Comparison of ENCODE assay signal across 13 cellular contexts in the genomic region with DNA sequence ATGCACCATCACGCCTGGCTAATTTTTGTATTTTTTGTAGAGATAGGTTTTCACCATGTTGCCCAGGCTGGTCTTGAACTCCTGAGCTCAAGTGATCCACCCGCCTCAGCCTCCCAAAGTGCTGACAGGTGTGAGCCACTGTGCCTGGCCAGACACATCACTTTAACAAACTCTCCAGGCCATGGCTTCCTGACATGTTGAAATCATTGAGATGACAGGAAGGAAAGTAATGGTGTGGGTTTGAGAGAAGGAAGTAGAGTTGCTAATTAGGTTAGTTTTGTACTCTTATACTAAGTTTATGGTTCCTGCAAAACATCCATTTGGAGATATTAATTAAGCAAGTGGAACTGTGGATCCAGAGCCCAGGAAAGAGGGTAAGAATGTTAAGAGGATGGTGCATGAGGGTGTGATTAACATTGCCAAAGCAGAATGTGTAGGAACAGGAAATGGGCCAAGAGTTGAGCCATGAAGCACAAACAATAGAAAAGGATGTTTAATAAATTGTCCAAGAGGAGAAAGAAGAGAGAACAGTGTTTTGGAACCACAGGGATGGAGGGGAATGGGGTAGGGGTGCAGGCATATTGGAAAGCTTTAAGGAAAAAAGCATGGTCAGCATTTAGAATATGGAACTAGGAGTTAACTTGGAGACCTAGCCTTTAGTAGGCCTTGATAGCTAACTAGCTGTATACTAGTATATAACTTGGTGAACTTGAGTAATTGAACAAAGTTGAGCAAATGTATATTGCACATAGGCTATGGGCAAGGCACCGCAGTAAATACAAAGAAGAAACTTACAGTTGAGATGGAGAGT.
DNase-seq lines count a peak whose midpoint lies in the region; ATAC-seq, FAIRE-seq and TF ChIP-seq lines count a peak whose summit lies in the region.
"Had no signal": no experiment of that assay in that cellular context is flagged by ENCODE, and none has a peak within 500 bp of the region (broad histone marks: within the 10 kb centered on the region; RNA-seq: fewer than 3 reads in every experiment).

No MANE protein-coding gene starts in this region.

- no CpG with 5 or more reads among the region's 3 CpGs for WGBS in IMR-90 (ENCODE audit: extremely low coverage in 2 of 2, insufficient read length in 1 of 2), 2 experiments
- WGBS in prostate gland: 86% methylated on average over 3 of the region's 3 CpGs

- BruUV-seq in IMR-90 (replicated peaks; lab: Mats Ljungman, UMichigan): no TSS peak

- no peak overlapping the region for H2AFZ ChIP-seq in IMR-90 (replicated peaks; ENCODE audit: low read length, poor library complexity)

- H3K27ac ChIP-seq in CD4-positive, CD25-positive, alpha-beta regulatory T cell (ENCODE audit: insufficient read depth, low read length, poor library complexity, severe bottlenecking): no peak overlapping the region
- H3K27ac ChIP-seq in IMR-90 (ENCODE audit: insufficient read depth, low read length) (no peak overlapping the region), prostate gland (no peak overlapping the region)
- H3K27ac ChIP-seq: colonic mucosa had no signal

- no peaks in the 10 kb centered on the region for H3K9me3 ChIP-seq in CD4-positive, CD25-positive, alpha-beta regulatory T cell (ENCODE audit: control insufficient read depth in 2 of 2, low read length in 2 of 2)
- H3K9me3 ChIP-seq in IMR-90 (ENCODE audit: control insufficient read depth, insufficient read depth, low read length): no peaks in the 10 kb centered on the region
- H3K9me3 ChIP-seq in mucosa of descending colon: no peaks in the 10 kb centered on the region
- H3K9me3 ChIP-seq in prostate gland: no peaks in the 10 kb centered on the region
- H3K9me3 ChIP-seq: colonic mucosa had no signal

- no peak overlapping the region for H3K23ac ChIP-seq in IMR-90 (ENCODE audit: low read depth, low read length)

- no peak overlapping the region for H3K18ac ChIP-seq in IMR-90 (ENCODE audit: low read depth, low read length)

- H3K27ac Mint-ChIP-seq in CD4-positive, CD25-positive, alpha-beta regulatory T cell: peak overlapping the region in 2 of 3 donors; percentile 64 to 72
- peak overlapping the region; percentile 61 for H3K27ac Mint-ChIP-seq in T-helper 1 cell treated with Interleukin-12 subunit alpha and Interleukin-12 subunit beta and Interleukin-4 antibody, amounts not matched to agents 30 μg/mL and 1 μg/mL, for 36 hours
- H3K27ac Mint-ChIP-seq: T-helper 17 cell had no signal

- H4K8ac ChIP-seq in IMR-90 (ENCODE audit: low read depth in 2 of 2, low read length in 2 of 2): no peak overlapping the region

- H3K4me3 ChIP-seq in CD4-positive, CD25-positive, alpha-beta regulatory T cell (ENCODE audit: low read depth, low read length): no peak overlapping the region
- H3K4me3 ChIP-seq in IMR-90 (ENCODE audit: insufficient read depth, low read depth, low read length) (no peak overlapping the region), mucosa of descending colon (no peak overlapping the region), prostate gland (no peak overlapping the region)
- H3K4me3 ChIP-seq: colonic mucosa, GM12878 had no signal

- H3K27me3 Mint-ChIP-seq in CD4-positive, CD25-positive, alpha-beta regulatory T cell: no peaks in the 10 kb centered on the region
- no peaks in the 10 kb centered on the region for H3K27me3 Mint-ChIP-seq in T-helper 1 cell treated with Interleukin-12 subunit alpha and Interleukin-12 subunit beta and Interleukin-4 antibody, amounts not matched to agents 30 μg/mL and 1 μg/mL, for 36 hours (ENCODE audit: low read depth)
- H3K27me3 Mint-ChIP-seq: T-helper 17 cell had no signal

- H3K9ac ChIP-seq in IMR-90 (ENCODE audit: low read depth, low read length): no peak overlapping the region

- TF ChIP-seq CTCF in IMR-90 (conservative IDR thresholded peaks at IDR 0.05; ENCODE audit: low read depth, low read length) (no peak), mucosa of descending colon (IDR thresholded peaks at IDR 0.05) (no peak), prostate gland (IDR thresholded peaks at IDR 0.05) (no peak)

- in situ Hi-C loops in IMR-90 (cut with MboI; ENCODE audit: low sequenced_read_pairs): no loop called here

- H3K4me3 Mint-ChIP-seq in CD4-positive, CD25-positive, alpha-beta regulatory T cell: no peak overlapping the region
- H3K4me3 Mint-ChIP-seq in T-helper 1 cell treated with Interleukin-12 subunit alpha and Interleukin-12 subunit beta and Interleukin-4 antibody, amounts not matched to agents 30 μg/mL and 1 μg/mL, for 36 hours: peak overlapping the region; percentile 11
- H3K4me3 Mint-ChIP-seq: T-helper 17 cell had no signal

- H2BK120ac ChIP-seq in IMR-90 (ENCODE audit: low read depth, low read length): no peak overlapping the region

- H3K14ac ChIP-seq in IMR-90 (replicated peaks; ENCODE audit: low read depth, low read length): no peak overlapping the region

- H2BK15ac ChIP-seq in IMR-90 (ENCODE audit: low read depth, low read length): no peak overlapping the region

- CTCF ChIA-PET in IMR-90 (lab: Yijun Ruan, JAX): no interaction called here

- H2BK20ac ChIP-seq in IMR-90 (ENCODE audit: low read depth, low read length): no peak overlapping the region

- peaks cover 15% of the 10 kb centered on the region; the same call in 1 of the 2 replicates for H4K20me1 ChIP-seq in IMR-90 (ENCODE audit: insufficient read depth, low read length)

- no peak for TF ChIP-seq RAD21 in IMR-90 (IDR thresholded peaks at IDR 0.05; ENCODE audit: low read length)

- no peak overlapping the region for H2BK5ac ChIP-seq in IMR-90 (ENCODE audit: low read depth, low read length, poor library complexity, severe bottlenecking)

- H3K79me1 ChIP-seq in IMR-90 (ENCODE audit: low read depth in 1 of 2, low read length in 2 of 2): peaks cover 5 to 44% of the 10 kb centered on the region in 2 experiments

- H3K4me1 Mint-ChIP-seq in CD4-positive, CD25-positive, alpha-beta regulatory T cell: peaks cover 21 to 32% (median 28%) of the 10 kb centered on the region in 4 donors
- H3K4me1 Mint-ChIP-seq in T-helper 1 cell treated with Interleukin-12 subunit alpha and Interleukin-12 subunit beta and Interleukin-4 antibody, amounts not matched to agents 30 μg/mL and 1 μg/mL, for 36 hours (ENCODE audit: low read depth): peaks cover 45% of the 10 kb centered on the region

- DNase-seq in CD4-positive, CD25-positive, alpha-beta regulatory T cell: peak in 1 of 3 donors; percentile 41
- no peak for DNase-seq in IMR-90
- DNase-seq in mucosa of descending colon: no peak
- no peak for DNase-seq in prostate gland (ENCODE audit: low spot score)
- DNase-seq in frontal cortex (ENCODE audit: low spot score in 2 of 2): no peak
- no peak for DNase-seq in COLO829 (ENCODE audit: low spot score)
- DNase-seq: colonic mucosa, EL, NCI-H187, NCI-H510A, T-helper 17 cell had no signal

- ATAC-seq in CD4-positive, CD25-positive, alpha-beta regulatory T cell (ENCODE audit: low read depth in 2 of 2): no peak
- ATAC-seq in IMR-90 (ENCODE audit: low read depth) (no peak), mucosa of descending colon (peak; percentile 22)
- ATAC-seq: GM12878, T-helper 17 cell had no signal

- H4K5ac ChIP-seq in IMR-90 (ENCODE audit: low read depth, low read length): no peak overlapping the region

- TF ChIP-seq POLR2A in IMR-90 (IDR thresholded peaks at IDR 0.05; ENCODE audit: low read depth, low read length) (no peak), prostate gland (IDR thresholded peaks at IDR 0.05) (no peak)

- H3K4me1 ChIP-seq in CD4-positive, CD25-positive, alpha-beta regulatory T cell (ENCODE audit: control insufficient read depth, insufficient read depth, low read length, poor library complexity, severe bottlenecking): peaks cover 8% of the 10 kb centered on the region
- H3K4me1 ChIP-seq in IMR-90 (ENCODE audit: control insufficient read depth, insufficient read depth, low read length) (peaks cover 8% of the 10 kb centered on the region), mucosa of descending colon (ENCODE audit: low read depth) (no peaks in the 10 kb centered on the region), prostate gland (replicated peaks) (no peaks in the 10 kb centered on the region)
- H3K4me1 ChIP-seq: colonic mucosa had no signal

- no peak overlapping the region for H2AK5ac ChIP-seq in IMR-90 (ENCODE audit: low read depth, low read length)

- no peaks in the 10 kb centered on the region for H3K36me3 ChIP-seq in CD4-positive, CD25-positive, alpha-beta regulatory T cell (ENCODE audit: control insufficient read depth, insufficient read depth, low read length)
- H3K36me3 ChIP-seq in IMR-90 (ENCODE audit: control insufficient read depth, insufficient read depth, low read length) (peaks cover 5% of the 10 kb centered on the region; the same call in 1 of the 2 replicates), mucosa of descending colon (ENCODE audit: low read depth) (no peaks in the 10 kb centered on the region), prostate gland (no peaks in the 10 kb centered on the region)
- H3K36me3 ChIP-seq: colonic mucosa had no signal

- 0 out of 2 replicates have a peak overlapping the region, but pooled peaks have one; percentile 35 for H3K4ac ChIP-seq in IMR-90 (ENCODE audit: low read depth, low read length)

- POLR2A ChIA-PET in IMR-90 (lab: Charles Lee; ENCODE audit: unreplicated experiment): no interaction called here

- no peak overlapping the region for H3K56ac ChIP-seq in IMR-90 (ENCODE audit: extremely low read depth, insufficient read depth, low read length)

- no peak overlapping the region for H3K4me2 ChIP-seq in IMR-90 (ENCODE audit: low read depth, low read length)

- H4K91ac ChIP-seq in IMR-90 (ENCODE audit: insufficient read depth, low read depth, low read length): no peak overlapping the region

- H3K9me1 ChIP-seq in IMR-90 (ENCODE audit: insufficient read depth, low read length): peaks cover 23% of the 10 kb centered on the region

- H2AK9ac ChIP-seq in IMR-90 (replicated peaks; ENCODE audit: low read depth, low read length, poor library complexity): no peak overlapping the region

- H3K9me3 Mint-ChIP-seq in CD4-positive, CD25-positive, alpha-beta regulatory T cell: no peaks in the 10 kb centered on the region
- peaks cover 14% of the 10 kb centered on the region for H3K9me3 Mint-ChIP-seq in T-helper 1 cell treated with Interleukin-12 subunit alpha and Interleukin-12 subunit beta and Interleukin-4 antibody, amounts not matched to agents 30 μg/mL and 1 μg/mL, for 36 hours

- no peaks in the 10 kb centered on the region for H3K27me3 ChIP-seq in CD4-positive, CD25-positive, alpha-beta regulatory T cell (ENCODE audit: control insufficient read depth, insufficient read depth, low read length)
- H3K27me3 ChIP-seq in IMR-90 (ENCODE audit: control insufficient read depth, insufficient read depth, low read length) (no peaks in the 10 kb centered on the region), prostate gland (replicated peaks; ENCODE audit: insufficient read depth) (no peaks in the 10 kb centered on the region)
- H3K27me3 ChIP-seq: colonic mucosa had no signal

- dilution Hi-C loops in IMR-90 (cut with HindIII; ENCODE audit: low sequenced_read_pairs, unreplicated experiment): no loop called here

- peaks cover 3% of the 10 kb centered on the region for H3K36me3 Mint-ChIP-seq in CD4-positive, CD25-positive, alpha-beta regulatory T cell
- peaks cover 17% of the 10 kb centered on the region for H3K36me3 Mint-ChIP-seq in T-helper 1 cell treated with Interleukin-12 subunit alpha and Interleukin-12 subunit beta and Interleukin-4 antibody, amounts not matched to agents 30 μg/mL and 1 μg/mL, for 36 hours (ENCODE audit: low read depth)

- intact Hi-C loops in IMR-90 (cut with micrococcal nuclease) (no loop called here), mucosa of descending colon (cut with DNase I, micrococcal nuclease) (no loop called here), prostate gland (cut with DNase I) (no loop called here)

- FAIRE-seq in frontal cortex (lab: Jason Lieb, UNC): no peak
- FAIRE-seq: GM12878 had no signal
